In genomic region chr7:44541876-44542610, GRCh38 we compare ENCODE assay signal across 29 cellular contexts. TPM values are rescaled to one million over a fixed set of nuclear protein-coding genes. Genes with fewer than 3 reads are reported as not detected.
DNase-seq lines count a peak whose midpoint lies in the region; ATAC-seq and TF ChIP-seq lines count a peak whose summit lies in the region.
"Had no signal": no experiment of that assay in that cellular context is flagged by ENCODE, and none has a peak within 500 bp of the region (broad histone marks: within the 10 kb centered on the region; RNA-seq: fewer than 3 reads in every experiment).

No MANE protein-coding gene starts in this region.

- no peaks in the 10 kb centered on the region for H3K4me1 Mint-ChIP-seq in stimulated activated naive CD8-positive, alpha-beta T cell treated with anti-CD3 and anti-CD28 coated beads, Interleukin-15, amount 100 ng/mL, for 72 hours
- H3K4me1 Mint-ChIP-seq: activated T-helper 17 cell treated with anti-CD3 and anti-CD28 coated beads, Interleukin-2, amount 50 U/mL, for 72 hours had no signal

- TF ChIP-seq CTCF in liver (IDR thresholded peaks at IDR 0.05; ENCODE audit: low read depth, low read length, missing input control) (no peak), GM10266 (IDR thresholded peaks at IDR 0.05; ENCODE audit: control insufficient read depth, insufficient read depth, low read depth, missing control alignments) (no peak)

- H3K9ac ChIP-seq in liver (ENCODE audit: low read depth in 1 of 2, low read length in 2 of 2): peak overlapping the region; percentile 13 to 99
- H3K9ac ChIP-seq: KMS-11 had no signal

- H3K36me3 ChIP-seq in liver (ENCODE audit: control insufficient read depth in 4 of 4, insufficient read depth in 3 of 4, low read depth in 1 of 4, low read length in 3 of 4): no peaks in the 10 kb centered on the region
- H3K36me3 ChIP-seq: colonic mucosa, heart left ventricle, left ventricle myocardium inferior had no signal

- DNase-seq in stimulated activated naive CD8-positive, alpha-beta T cell treated with anti-CD3 and anti-CD28 coated beads, Interleukin-15, Interleukin-2, amounts not matched to agents 100 U/mL and 50 U/mL, for 24 hours: no peak
- no peak for DNase-seq in stimulated activated naive CD8-positive, alpha-beta T cell treated with anti-CD3 and anti-CD28 coated beads, Interleukin-15, amount 100 ng/mL, for 72 hours
- DNase-seq in GM10266 (ENCODE audit: extremely low spot score) (no peak), AG20443 (ENCODE audit: low spot score) (no peak), cerebellum (ENCODE audit: low spot score) (no peak)
- DNase-seq: activated CD4-positive, alpha-beta T cell treated with anti-CD3 and anti-CD28 coated beads for 4 hours; activated naive CD8-positive, alpha-beta T cell treated with anti-CD3 and anti-CD28 coated beads, Interleukin-2, amount 10 ng/mL, durations not matched to agents 7 days and 5 days; colonic mucosa; COR-L47; DND-41; heart left ventricle; left ventricle myocardium inferior; NCI-H1048; NCI-H187 treated with DMSO at 0.1 percent for 48 hours; NCI-H226; NCI-H774; OCI-M1; SIG-M5; stimulated activated CD4-positive, alpha-beta T cell treated with anti-CD3 and anti-CD28 coated beads, Interleukin-4, amount 100 ng/mL, for 1 hour had no signal

- H3K9me3 ChIP-seq in liver (ENCODE audit: control insufficient read depth in 4 of 4, low read length in 3 of 4): no peaks in the 10 kb centered on the region
- H3K9me3 ChIP-seq: body of pancreas, colonic mucosa, heart left ventricle, left ventricle myocardium inferior had no signal

- peak overlapping the region; percentile 86 to 97 for H3K27ac ChIP-seq in liver (ENCODE audit: low read depth in 1 of 2, low read length in 2 of 2)
- H3K27ac ChIP-seq: colonic mucosa, heart left ventricle, KMS-11, left ventricle myocardium inferior had no signal

- no peak overlapping the region for H3K4me3 ChIP-seq in liver (ENCODE audit: low read depth in 1 of 3, low read length in 3 of 3)
- H3K4me3 ChIP-seq: body of pancreas, colonic mucosa, heart left ventricle, left ventricle myocardium inferior, smooth muscle cell had no signal

- no peak overlapping the region for H3K4me3 Mint-ChIP-seq in stimulated activated naive CD8-positive, alpha-beta T cell treated with anti-CD3 and anti-CD28 coated beads, Interleukin-15, amount 100 ng/mL, for 72 hours
- H3K4me3 Mint-ChIP-seq: activated naive CD8-positive, alpha-beta T cell treated with anti-CD3 and anti-CD28 coated beads, Interleukin-2, amount 10 ng/mL, durations not matched to agents 7 days and 5 days; activated T-helper 17 cell treated with anti-CD3 and anti-CD28 coated beads, Interleukin-2, amount 50 U/mL, for 72 hours had no signal

- ATAC-seq in stimulated activated naive CD8-positive, alpha-beta T cell treated with anti-CD3 and anti-CD28 coated beads, Interleukin-15, Interleukin-2, amounts not matched to agents 100 U/mL and 50 U/mL, for 24 hours: peak; percentile 5
- ATAC-seq in stimulated activated naive CD8-positive, alpha-beta T cell treated with anti-CD3 and anti-CD28 coated beads, Interleukin-15, amount 100 ng/mL, for 72 hours: no peak
- ATAC-seq: activated T-helper 17 cell treated with anti-CD3 and anti-CD28 coated beads, Interleukin-2, amount 50 U/mL, for 72 hours; heart left ventricle had no signal

- H3K27me3 Mint-ChIP-seq in stimulated activated naive CD8-positive, alpha-beta T cell treated with anti-CD3 and anti-CD28 coated beads, Interleukin-15, amount 100 ng/mL, for 72 hours: peaks cover 7% of the 10 kb centered on the region

- peaks cover 5 to 52% (median 30%) of the 10 kb centered on the region in 4 donors for H3K4me1 ChIP-seq in liver (ENCODE audit: control insufficient read depth in 4 of 4, insufficient read depth in 4 of 4, low read length in 3 of 4)
- H3K4me1 ChIP-seq: body of pancreas, colonic mucosa, heart left ventricle, left ventricle myocardium inferior had no signal

- 88% methylated on average over 6 of the region's 6 CpGs for WGBS in liver

- H3K27me3 ChIP-seq in liver (ENCODE audit: control insufficient read depth in 4 of 4, insufficient read depth in 4 of 4, low read length in 3 of 4): no peaks in the 10 kb centered on the region
- H3K27me3 ChIP-seq: body of pancreas, colonic mucosa, heart left ventricle had no signal

- no peak for TF ChIP-seq RAD21 in liver (IDR thresholded peaks at IDR 0.05)

- no peaks in the 10 kb centered on the region for H3K9me3 Mint-ChIP-seq in stimulated activated naive CD8-positive, alpha-beta T cell treated with anti-CD3 and anti-CD28 coated beads, Interleukin-15, amount 100 ng/mL, for 72 hours
- H3K9me3 Mint-ChIP-seq: activated naive CD8-positive, alpha-beta T cell treated with anti-CD3 and anti-CD28 coated beads, Interleukin-2, amount 10 ng/mL, durations not matched to agents 7 days and 5 days; activated T-helper 17 cell treated with anti-CD3 and anti-CD28 coated beads, Interleukin-2, amount 50 U/mL, for 72 hours had no signal

- H3K27ac Mint-ChIP-seq in stimulated activated naive CD8-positive, alpha-beta T cell treated with anti-CD3 and anti-CD28 coated beads, Interleukin-15, amount 100 ng/mL, for 72 hours: no peak overlapping the region
- H3K27ac Mint-ChIP-seq: activated naive CD8-positive, alpha-beta T cell treated with anti-CD3 and anti-CD28 coated beads, Interleukin-2, amount 10 ng/mL, durations not matched to agents 7 days and 5 days; activated T-helper 17 cell treated with anti-CD3 and anti-CD28 coated beads, Interleukin-2, amount 50 U/mL, for 72 hours had no signal

TF ChIP-seq in liver, 16 proteins besides CTCF, POLR2A, EP300 and RAD21:
- TF ChIP-seq JUND (IDR thresholded peaks at IDR 0.05) (peak in 1 of 2 donors; percentile 1), REST (IDR thresholded peaks at IDR 0.05) (no peak)

RNA-seq across cellular contexts. Expression of gene NPC1L1, which starts 0.9 kb away (rescaled TPM):
- total RNA-seq in liver (10 to 100 TPM in 1 of 2 donors, 1 to 10 TPM in 1; 7.2 to 16.4 TPM), cerebellum (not detected)
- 10 to 100 TPM; 14.2 to 22.1 TPM for polyA plus RNA-seq in liver
- total RNA-seq: H7; mononuclear cell; pulmonary artery endothelial cell; T-helper 1 cell treated with Interleukin-12 subunit alpha and Interleukin-12 subunit beta and Interleukin-4 antibody, amounts not matched to agents 30 ng/mL and 1 ng/mL, for 36 hours had no signal
- polyA plus RNA-seq: BJ had no signal

RNA-seq across cellular contexts. Expression of gene DDX56, which starts 31.7 kb away (rescaled TPM):
- total RNA-seq in liver (10 to 100 TPM; 24.3 to 42.1 TPM), cerebellum (38.1 TPM)
- polyA plus RNA-seq in liver: 10 to 100 TPM; 31.1 to 32.6 TPM

RNA-seq across cellular contexts. Expression of gene TMED4, which starts 40.0 kb away (rescaled TPM):
- 10 to 100 TPM; 46.5 to 97.1 TPM for total RNA-seq in liver
- 10 to 100 TPM; 26.9 to 47.4 TPM for polyA plus RNA-seq in liver
- 79.8 TPM for total RNA-seq in cerebellum

RNA-seq across cellular contexts. Expression of gene NUDCD3, which starts 51.6 kb away (rescaled TPM):
- 10 to 100 TPM; 22.1 to 30.7 TPM for total RNA-seq in liver
- 10 to 100 TPM; 15.4 to 26.4 TPM for polyA plus RNA-seq in liver
- 59.2 TPM for total RNA-seq in cerebellum
